In genomic region chr2:59713577-59713976, GRCh38 we compare ENCODE assay signal across 18 cellular contexts.
DNase-seq lines count a peak whose midpoint lies in the region; ATAC-seq lines count a peak whose summit lies in the region.
"Had no signal": no experiment of that assay in that cellular context is flagged by ENCODE, and none has a peak within 500 bp of the region (broad histone marks: within the 10 kb centered on the region; RNA-seq: fewer than 3 reads in every experiment).

No MANE protein-coding gene starts in this region.

- no peak overlapping the region for H3K27ac Mint-ChIP-seq in stimulated activated memory B cell treated with anti-CD40 and anti-IgM and Interleukin-4, amounts not matched to agents 10 μg/mL and 1 μg/mL and 100 μg/mL, for 72 hours
- H3K27ac Mint-ChIP-seq: activated CD4-positive, alpha-beta T cell treated with anti-CD3 and anti-CD28 coated beads, Interleukin-2, amount 10 ng/mL, durations not matched to agents 24 days and 14 days; activated T-helper 2 cell treated with anti-CD3 and anti-CD28 coated beads, Interferon-gamma antibody, Interleukin-2, Interleukin-4, amounts not matched to agents 10 μg/mL and 5 μg/mL and 100 μg/mL, durations not matched to agents 14 hours and 24 hours and 36 hours; immature natural killer cell had no signal

- peak; percentile 10 for DNase-seq in NCI-H2107 treated with DMSO at 0.1 percent for 48 hours (lab: John Stamatoyannopoulos, UW; ENCODE audit: unreplicated experiment)
- no peak for DNase-seq in NCI-H2107 (lab: John Stamatoyannopoulos, UW)
- peak; percentile 50 for DNase-seq in NAMALWA (ENCODE audit: low spot score)
- DNase-seq in posterior vena cava (ENCODE audit: low spot score), result no peak
- DNase-seq: activated CD4-positive, alpha-beta T cell treated with anti-CD3 and anti-CD28 coated beads, Interleukin-2, amount 10 ng/mL, durations not matched to agents 24 days and 14 days; cortex of kidney; HCEC 1CT; heart left ventricle; immature natural killer cell; NCI-H2227 treated with DMSO at 0.1 percent for 48 hours; Right ventricle myocardium superior; small intestine; stimulated activated CD4-positive, alpha-beta T cell treated with anti-CD3 and anti-CD28 coated beads, Interleukin-4, amount 100 ng/mL, for 4 hours had no signal

- intact Hi-C loops in posterior vena cava (cut with DNase I), result no loop called here

- H3K36me3 Mint-ChIP-seq in stimulated activated memory B cell treated with anti-CD40 and anti-IgM and Interleukin-4, amounts not matched to agents 10 μg/mL and 1 μg/mL and 100 μg/mL, for 72 hours, result no peaks in the 10 kb centered on the region
- H3K36me3 Mint-ChIP-seq: immature natural killer cell had no signal

- H3K4me3 Mint-ChIP-seq in stimulated activated memory B cell treated with anti-CD40 and anti-IgM and Interleukin-4, amounts not matched to agents 10 μg/mL and 1 μg/mL and 100 μg/mL, for 72 hours, result no peak overlapping the region
- H3K4me3 Mint-ChIP-seq: activated CD4-positive, alpha-beta T cell treated with anti-CD3 and anti-CD28 coated beads, Interleukin-2, amount 10 ng/mL, durations not matched to agents 24 days and 14 days; immature natural killer cell had no signal

- peaks cover 8% of the 10 kb centered on the region for H3K4me1 Mint-ChIP-seq in stimulated activated memory B cell treated with anti-CD40 and anti-IgM and Interleukin-4, amounts not matched to agents 10 μg/mL and 1 μg/mL and 100 μg/mL, for 72 hours
- H3K4me1 Mint-ChIP-seq: activated CD4-positive, alpha-beta T cell treated with anti-CD3 and anti-CD28 coated beads, Interleukin-2, amount 10 ng/mL, durations not matched to agents 24 days and 14 days; immature natural killer cell had no signal

- no peaks in the 10 kb centered on the region for H3K9me3 Mint-ChIP-seq in stimulated activated memory B cell treated with anti-CD40 and anti-IgM and Interleukin-4, amounts not matched to agents 10 μg/mL and 1 μg/mL and 100 μg/mL, for 72 hours
- H3K9me3 Mint-ChIP-seq: activated CD4-positive, alpha-beta T cell treated with anti-CD3 and anti-CD28 coated beads, Interleukin-2, amount 10 ng/mL, durations not matched to agents 24 days and 14 days; activated T-helper 2 cell treated with anti-CD3 and anti-CD28 coated beads, Interferon-gamma antibody, Interleukin-2, Interleukin-4, amounts not matched to agents 10 μg/mL and 5 μg/mL and 100 μg/mL, durations not matched to agents 14 hours and 24 hours and 36 hours had no signal

- ATAC-seq in GM21576 (IDR thresholded peaks at IDR 0.05; ENCODE audit: unreplicated experiment) (peak; percentile 73), HG03108 (IDR thresholded peaks at IDR 0.05; ENCODE audit: unreplicated experiment) (no peak), HG03139 (IDR thresholded peaks at IDR 0.05; ENCODE audit: unreplicated experiment) (no peak)
- ATAC-seq in stimulated activated memory B cell treated with anti-CD40 and anti-IgM and Interleukin-4, amounts not matched to agents 10 μg/mL and 1 μg/mL and 100 μg/mL, for 72 hours, result peak; percentile 84
- ATAC-seq: heart left ventricle had no signal

- H3K27me3 Mint-ChIP-seq in stimulated activated memory B cell treated with anti-CD40 and anti-IgM and Interleukin-4, amounts not matched to agents 10 μg/mL and 1 μg/mL and 100 μg/mL, for 72 hours, result no peaks in the 10 kb centered on the region
- H3K27me3 Mint-ChIP-seq: activated CD4-positive, alpha-beta T cell treated with anti-CD3 and anti-CD28 coated beads, Interleukin-2, amount 10 ng/mL, durations not matched to agents 24 days and 14 days had no signal

Comparison
In these comparisons a context has a peak if more than half of its experiments do, and no peak if none do; other contexts are left out.
1. DNase-seq: peak in NCI-H2107 treated with DMSO at 0.1 percent for 48 hours (single experiment) and NAMALWA (single experiment); none in NCI-H2107 (single experiment) and posterior vena cava (single experiment).
2. ATAC-seq: peak in GM21576 (single experiment) and stimulated activated memory B cell treated with anti-CD40 and anti-IgM and Interleukin-4, amounts not matched to agents 10 μg/mL and 1 μg/mL and 100 μg/mL, for 72 hours (single experiment); none in HG03108 (single experiment) and HG03139 (single experiment).